In the genomic region with DNA sequence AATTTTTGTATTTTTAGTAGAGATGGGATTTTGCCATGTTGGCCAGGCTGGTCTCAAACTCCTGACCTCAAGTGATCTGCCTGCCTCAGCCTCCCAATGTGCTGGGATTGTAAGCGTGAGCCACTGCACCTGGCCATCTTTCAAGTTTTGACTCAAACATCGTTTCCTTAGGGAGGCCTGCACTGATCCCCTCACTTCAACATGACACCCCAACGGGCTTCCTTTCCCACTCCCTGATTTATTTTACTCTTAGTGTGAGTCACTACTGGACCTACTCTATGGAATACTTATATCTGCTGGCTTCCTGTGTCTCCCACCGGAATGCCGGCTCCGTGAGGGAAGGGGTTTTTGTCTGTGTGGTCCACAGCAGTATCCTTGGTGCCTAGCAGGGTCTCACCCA, we compare ENCODE assay signal across 1 cellular context.
TF ChIP-seq lines count a peak whose summit lies in the region.

No MANE protein-coding gene starts in this region.

TF ChIP-seq in WTC11, 78 proteins besides CTCF, POLR2A, EP300 and RAD21 (continued from another document):
- TF ChIP-seq, protein P1, sequence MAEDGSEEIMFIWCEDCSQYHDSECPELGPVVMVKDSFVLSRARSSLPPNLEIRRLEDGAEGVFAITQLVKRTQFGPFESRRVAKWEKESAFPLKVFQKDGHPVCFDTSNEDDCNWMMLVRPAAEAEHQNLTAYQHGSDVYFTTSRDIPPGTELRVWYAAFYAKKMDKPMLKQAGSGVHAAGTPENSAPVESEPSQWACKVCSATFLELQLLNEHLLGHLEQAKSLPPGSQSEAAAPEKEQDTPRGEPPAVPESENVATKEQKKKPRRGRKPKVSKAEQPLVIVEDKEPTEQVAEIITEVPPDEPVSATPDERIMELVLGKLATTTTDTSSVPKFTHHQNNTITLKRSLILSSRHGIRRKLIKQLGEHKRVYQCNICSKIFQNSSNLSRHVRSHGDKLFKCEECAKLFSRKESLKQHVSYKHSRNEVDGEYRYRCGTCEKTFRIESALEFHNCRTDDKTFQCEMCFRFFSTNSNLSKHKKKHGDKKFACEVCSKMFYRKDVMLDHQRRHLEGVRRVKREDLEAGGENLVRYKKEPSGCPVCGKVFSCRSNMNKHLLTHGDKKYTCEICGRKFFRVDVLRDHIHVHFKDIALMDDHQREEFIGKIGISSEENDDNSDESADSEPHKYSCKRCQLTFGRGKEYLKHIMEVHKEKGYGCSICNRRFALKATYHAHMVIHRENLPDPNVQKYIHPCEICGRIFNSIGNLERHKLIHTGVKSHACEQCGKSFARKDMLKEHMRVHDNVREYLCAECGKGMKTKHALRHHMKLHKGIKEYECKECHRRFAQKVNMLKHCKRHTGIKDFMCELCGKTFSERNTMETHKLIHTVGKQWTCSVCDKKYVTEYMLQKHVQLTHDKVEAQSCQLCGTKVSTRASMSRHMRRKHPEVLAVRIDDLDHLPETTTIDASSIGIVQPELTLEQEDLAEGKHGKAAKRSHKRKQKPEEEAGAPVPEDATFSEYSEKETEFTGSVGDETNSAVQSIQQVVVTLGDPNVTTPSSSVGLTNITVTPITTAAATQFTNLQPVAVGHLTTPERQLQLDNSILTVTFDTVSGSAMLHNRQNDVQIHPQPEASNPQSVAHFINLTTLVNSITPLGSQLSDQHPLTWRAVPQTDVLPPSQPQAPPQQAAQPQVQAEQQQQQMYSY (CRISPR knock-in tag; IDR thresholded peaks at IDR 0.05) = no peak
- TF ChIP-seq, protein P2, sequence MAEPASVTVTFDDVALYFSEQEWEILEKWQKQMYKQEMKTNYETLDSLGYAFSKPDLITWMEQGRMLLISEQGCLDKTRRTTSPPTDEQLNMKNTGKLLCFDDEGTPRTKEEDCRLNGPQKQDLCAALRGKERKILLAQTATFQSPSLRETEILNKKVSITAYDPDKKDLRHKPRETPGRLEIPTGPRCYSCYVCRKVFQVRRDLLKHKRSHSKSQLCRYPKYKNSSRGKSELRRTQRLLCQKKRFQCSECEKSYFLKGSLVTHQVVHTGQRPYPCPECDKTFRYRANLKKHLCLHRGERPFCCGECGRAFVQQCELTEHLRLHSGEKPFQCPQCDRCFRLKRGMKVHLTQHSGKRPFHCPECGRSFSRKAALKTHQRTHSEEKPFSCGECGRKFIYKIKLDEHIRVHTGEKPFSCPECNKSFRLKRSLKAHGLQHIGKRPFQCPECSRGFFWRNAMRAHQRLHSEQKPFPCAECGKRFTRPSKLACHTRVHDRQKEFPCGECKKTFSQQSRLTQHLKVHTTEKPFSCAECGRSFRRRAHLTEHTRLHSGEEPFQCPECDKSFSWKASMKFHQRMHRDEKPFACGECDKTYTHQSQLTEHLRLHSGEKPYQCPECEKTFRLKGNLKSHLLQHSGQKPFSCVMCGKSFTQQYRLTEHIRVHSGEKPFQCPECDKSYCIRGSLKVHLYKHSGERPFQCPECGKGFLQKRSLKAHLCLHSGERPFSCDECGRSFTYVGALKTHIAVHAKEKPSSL (CRISPR knock-in tag; conservative IDR thresholded peaks at IDR 0.05) = no peak
- no peak for TF ChIP-seq NFYB (CRISPR knock-in tag; conservative IDR thresholded peaks at IDR 0.05; ENCODE audit: low read depth)
TF ChIP-seq in WTC11: peak in this region for 0.
